In genomic region chr1:201085902-201086735, GRCh38 we compare ENCODE assay signal across 9 cellular contexts. TPM values are rescaled to one million over a fixed set of nuclear protein-coding genes. Genes with fewer than 3 reads are reported as not detected.
DNase-seq lines count a peak whose midpoint lies in the region; ATAC-seq and TF ChIP-seq lines count a peak whose summit lies in the region.
"Had no signal": no experiment of that assay in that cellular context is flagged by ENCODE, and none has a peak within 500 bp of the region (broad histone marks: within the 10 kb centered on the region; RNA-seq: fewer than 3 reads in every experiment).

No MANE protein-coding gene starts in this region.

- in situ Hi-C loops in astrocyte of the spinal cord (cut with HindIII; ENCODE audit: low sequenced_read_pairs): no loop called here

- H3K36me3 Mint-ChIP-seq in Calu3 (ENCODE audit: insufficient read depth, unreplicated experiment): no peaks in the 10 kb centered on the region

- no peaks in the 10 kb centered on the region for H3K9me3 Mint-ChIP-seq in Calu3 (ENCODE audit: low read depth, unreplicated experiment)

- no peak for ATAC-seq in HG03095 (IDR thresholded peaks at IDR 0.05; ENCODE audit: unreplicated experiment)

- H3K27me3 Mint-ChIP-seq in Calu3 (ENCODE audit: unreplicated experiment): peaks cover 81% of the 10 kb centered on the region

- H3K9me3 ChIP-seq in SJCRH30 (replicated peaks): no peaks in the 10 kb centered on the region

- DNase-seq in Calu3: peak; percentile 85
- DNase-seq in HL-60 (ENCODE audit: low read depth in 1 of 2, low spot score in 1 of 2): peak in 1 of 2 experiments; percentile 48
- DNase-seq in SJCRH30: peak; percentile 75 to 86
- DNase-seq in astrocyte of the spinal cord (ENCODE audit: low read depth, low spot score): peak; percentile 25
- DNase-seq in inferior parietal cortex (ENCODE audit: extremely low spot score): peak; percentile 54
- DNase-seq in stimulated activated CD4-positive, alpha-beta T cell treated with anti-CD3 and anti-CD28 coated beads, Interleukin-4, amount 100 ng/mL, for 48 hours (ENCODE audit: low read depth in 2 of 2): peak; percentile 19 to 30
- no peak for DNase-seq in DMS79 (lab: John Stamatoyannopoulos, UW)

- no peak overlapping the region for H3K27ac Mint-ChIP-seq in Calu3 (ENCODE audit: unreplicated experiment)

- no peak overlapping the region for H3K27ac ChIP-seq in HL-60 (replicated peaks)
- no peak overlapping the region for H3K27ac ChIP-seq in SJCRH30
- H3K27ac ChIP-seq: SK-N-MC had no signal

- BruUV-seq in Calu3 (replicated peaks; lab: Mats Ljungman, UMichigan): no TSS peak

- H3K4me1 Mint-ChIP-seq in Calu3 (ENCODE audit: low read depth, unreplicated experiment): no peaks in the 10 kb centered on the region

- peaks cover 5% of the 10 kb centered on the region for H3K27me3 ChIP-seq in HL-60 (ENCODE audit: insufficient read depth, poor library complexity, severe bottlenecking)
- no peaks in the 10 kb centered on the region for H3K27me3 ChIP-seq in SJCRH30

- CTCF ChIA-PET in Calu3 (lab: Charles Lee): interaction anchor here (0.5 to 1.9 kb wide), 10 partner anchors 10 to 1272 kb away, joined by 3 to 26 read pairs (median 4); no protein-coding TSS in a partner anchor

- H3K4me1 ChIP-seq in SJCRH30: peaks cover 21% of the 10 kb centered on the region

- TF ChIP-seq CTCF in Calu3 (IDR thresholded peaks at IDR 0.05; ENCODE audit: unreplicated experiment) (peak; percentile 67), HL-60 (IDR thresholded peaks at IDR 0.05; ENCODE audit: insufficient read depth, low read length) (peak; percentile 44), astrocyte of the spinal cord (IDR thresholded peaks at IDR 0.05; ENCODE audit: low read depth, low read length) (peak; percentile 76)

- H3K4me3 Mint-ChIP-seq in Calu3 (ENCODE audit: low read depth, unreplicated experiment): no peak overlapping the region

- H3K36me3 ChIP-seq in SJCRH30: no peaks in the 10 kb centered on the region

- H3K4me3 ChIP-seq in HL-60 (replicated peaks; ENCODE audit: insufficient read depth, low read length) (no peak overlapping the region), SJCRH30 (no peak overlapping the region), astrocyte of the spinal cord (ENCODE audit: low read depth, low read length) (no peak overlapping the region)
- H3K4me3 ChIP-seq: SK-N-MC had no signal

- intact Hi-C loops in Calu3 (cut with micrococcal nuclease; ENCODE audit: unreplicated experiment): loop anchor here (1.0 to 5.0 kb wide), 2 partner anchors 28 to 136 kb away; no protein-coding TSS in a partner anchor

RNA-seq across cellular contexts. Expression of gene CACNA1S, which starts 26.1 kb away (rescaled TPM):
- not detected in 2 replicates for total RNA-seq in Calu3 (2022)
- 0.15 and 0.24 TPM in 2 replicates for total RNA-seq in SJCRH30 (2014; rRNA removed; shearing (Covaris generic))

RNA-seq across cellular contexts. Expression of gene ASCL5, which starts 40.9 kb away (rescaled TPM):
- 0.27 TPM in 1 of 2 replicates, not detected in the other for total RNA-seq in Calu3 (2022)
- total RNA-seq in SJCRH30 (2014; rRNA removed; shearing (Covaris generic)): not detected in 2 replicates
